Comparison of ENCODE assay signal across 7 cellular contexts in the genomic region with DNA sequence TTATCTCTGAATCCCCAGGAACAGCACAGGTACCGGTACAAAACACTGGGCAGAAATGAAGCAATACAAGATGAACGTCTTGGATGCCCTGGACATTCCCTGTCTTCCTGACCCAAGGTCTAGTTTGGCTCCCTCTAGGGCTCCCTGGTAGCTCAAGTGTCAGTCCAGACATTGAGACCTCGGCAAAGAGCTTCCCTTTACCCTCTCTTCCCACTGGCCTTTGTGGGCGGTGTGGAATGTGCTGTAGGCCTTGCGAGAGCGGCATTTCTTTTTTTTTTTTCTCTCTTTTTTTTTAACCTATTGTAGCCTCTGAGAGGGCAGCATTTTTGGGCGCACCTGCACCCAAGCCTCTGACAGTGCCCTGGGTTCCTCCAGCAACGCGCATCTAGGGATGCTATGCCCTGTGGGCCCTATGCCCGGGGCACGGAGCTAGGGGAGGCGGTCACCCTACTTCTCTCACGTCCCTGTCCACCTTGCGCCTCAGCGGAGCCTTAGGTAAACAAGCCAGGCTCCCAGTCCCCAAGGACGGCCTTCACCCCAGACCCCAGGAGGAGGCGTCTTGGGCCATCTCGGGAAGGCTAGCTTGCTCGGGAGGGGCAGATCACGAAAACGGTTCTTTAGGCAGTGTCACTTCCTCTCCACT. TPM values are rescaled to one million over a fixed set of nuclear protein-coding genes. Genes with fewer than 3 reads are reported as not detected.
DNase-seq lines count a peak whose midpoint lies in the region; ATAC-seq and TF ChIP-seq lines count a peak whose summit lies in the region.

No MANE protein-coding gene starts in this region.

- H3K9me3 ChIP-seq in esophagus (ENCODE audit: control insufficient read depth in 2 of 2, insufficient read depth in 1 of 2, low read depth in 1 of 2, low read length in 1 of 2) (no peaks in the 10 kb centered on the region), neutrophil (no peaks in the 10 kb centered on the region)

- TF ChIP-seq CTCF in neutrophil (IDR thresholded peaks at IDR 0.05): no peak

- 40 to 45% methylated on average over 21 of the region's 21 CpGs for WGBS in esophagus, 2 donors

- H3K36me3 ChIP-seq in esophagus (ENCODE audit: control insufficient read depth in 2 of 2, insufficient read depth in 2 of 2, low read length in 1 of 2) (no peaks in the 10 kb centered on the region), neutrophil (no peaks in the 10 kb centered on the region)

- peaks cover 0 to 11% of the 10 kb centered on the region in 2 donors for H3K4me1 ChIP-seq in esophagus (ENCODE audit: control insufficient read depth in 2 of 2, insufficient read depth in 2 of 2, low read length in 1 of 2)
- peaks cover 80 to 84% of the 10 kb centered on the region in 2 experiments for H3K4me1 ChIP-seq in neutrophil (ENCODE audit: control insufficient read depth in 1 of 2, insufficient read depth in 1 of 2, low read depth in 1 of 2, low read length in 1 of 2)

- ATAC-seq in GM21737 (IDR thresholded peaks at IDR 0.05; ENCODE audit: unreplicated experiment): peak; percentile 1
- ATAC-seq in GM21825 (IDR thresholded peaks at IDR 0.05; ENCODE audit: unreplicated experiment): no peak

- no peaks in the 10 kb centered on the region for H3K27me3 ChIP-seq in esophagus (ENCODE audit: control insufficient read depth in 1 of 2, insufficient read depth in 2 of 2, low read length in 2 of 2)
- no peaks in the 10 kb centered on the region for H3K27me3 ChIP-seq in neutrophil

- H3K27ac ChIP-seq in esophagus (ENCODE audit: low read depth in 2 of 2, low read length in 1 of 2) (peak overlapping the region; percentile 94 to 98), neutrophil (peak overlapping the region; percentile 95)

- peak; percentile 70 for DNase-seq in RPMI7951 (ENCODE audit: low read depth)
- no peak for DNase-seq in stimulated activated CD4-positive, alpha-beta T cell treated with anti-CD3 and anti-CD28 coated beads, Interleukin-2, amount 100 ng/mL, for 24 hours
- DNase-seq in LoVo (ENCODE audit: low spot score): no peak

- H3K4me3 ChIP-seq in esophagus (ENCODE audit: low read depth in 1 of 2, low read length in 2 of 2) (peak overlapping the region; percentile 55 to 63), neutrophil (ENCODE audit: low read depth in 1 of 2, low read length in 1 of 2) (peak overlapping the region; percentile 63 to 94)

RNA-seq across cellular contexts. Expression of a gene that starts 1.2 kb away (rescaled TPM):
- total RNA-seq in RPMI7951 (2014; rRNA removed; shearing (Covaris generic)): 22.0 and 22.5 TPM in 2 replicates
- polyA plus RNA-seq in esophagus: 1 to 10 TPM; 4.0 to 5.5 TPM
